In the genomic region with DNA sequence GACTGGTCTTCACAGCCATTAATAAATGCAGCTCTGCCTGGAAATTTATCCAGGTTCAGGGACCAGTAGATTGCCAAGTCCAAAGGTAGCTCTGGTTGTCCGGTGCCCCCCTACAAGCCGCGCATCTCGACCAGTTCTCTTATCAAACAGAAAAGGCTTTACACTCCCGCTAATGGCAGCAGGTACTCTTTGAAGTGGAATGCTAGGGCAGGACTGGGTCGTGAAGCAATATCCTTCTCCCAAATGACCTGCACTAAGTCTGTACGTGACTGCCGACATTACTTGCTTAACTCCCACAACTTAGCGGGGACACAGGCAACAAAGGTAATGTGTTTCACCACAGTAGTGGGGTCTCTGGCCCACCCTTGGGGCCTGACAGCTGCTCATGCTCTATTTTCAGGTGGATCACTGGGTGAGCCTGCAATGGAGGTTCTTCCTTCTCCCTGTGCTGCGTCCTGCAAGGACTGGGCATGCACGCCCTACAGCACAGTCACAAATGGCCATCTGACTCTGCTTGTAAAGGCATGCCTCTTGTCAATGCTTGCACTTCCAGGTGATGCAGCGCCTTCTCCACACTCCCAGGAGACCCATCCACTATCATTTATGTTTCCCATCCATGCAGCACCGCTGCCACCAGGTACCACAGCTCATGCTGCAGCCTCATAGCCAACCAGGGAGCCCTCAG, we compare ENCODE assay signal across 16 cellular contexts.
DNase-seq lines count a peak whose midpoint lies in the region; ATAC-seq and TF ChIP-seq lines count a peak whose summit lies in the region.
"Had no signal": no experiment of that assay in that cellular context is flagged by ENCODE, and none has a peak within 500 bp of the region (broad histone marks: within the 10 kb centered on the region; RNA-seq: fewer than 3 reads in every experiment).

No MANE protein-coding gene starts in this region.

- H3K4me2 ChIP-seq in neuronal stem cell (ENCODE audit: insufficient read depth, low read length, poor library complexity, severe bottlenecking) = no peak overlapping the region

- no peaks in the 10 kb centered on the region for H3K27me3 ChIP-seq in neuronal stem cell (ENCODE audit: control insufficient read depth in 3 of 3, insufficient read depth in 3 of 3, low read depth in 1 of 3, low read length in 3 of 3)

- peaks cover 0 to 11% of the 10 kb centered on the region in 2 donors for H3K9me3 ChIP-seq in neuronal stem cell (replicated peaks in 1 of 2; ENCODE audit: control insufficient read depth in 2 of 2, insufficient read depth in 1 of 2, low read depth in 1 of 2, low read length in 2 of 2)

- H3K9ac ChIP-seq in neuronal stem cell (ENCODE audit: low read depth, low read length, poor library complexity) = no peak overlapping the region

- H3K4me3 ChIP-seq in epithelial cell of esophagus (ENCODE audit: low read length) = no peak overlapping the region
- H3K4me3 ChIP-seq in neuronal stem cell (ENCODE audit: low read length in 2 of 2) = no peak overlapping the region

- no peak overlapping the region for H2AFZ ChIP-seq in neuronal stem cell (ENCODE audit: low read length)

- intact Hi-C loops in head of caudate nucleus (cut with DNase I) = no loop called here

- no peak overlapping the region for H3K14ac ChIP-seq in neuronal stem cell (ENCODE audit: low read length)

- H3K23ac ChIP-seq in neuronal stem cell (ENCODE audit: low read depth, low read length, poor library complexity) = peak overlapping the region; percentile 43

- no peak overlapping the region for H2AK5ac ChIP-seq in neuronal stem cell (ENCODE audit: low read depth, low read length)

- no peak overlapping the region for H4K91ac ChIP-seq in neuronal stem cell (ENCODE audit: low read depth, low read length, poor library complexity)

- no peaks in the 10 kb centered on the region for H3K79me1 ChIP-seq in neuronal stem cell (ENCODE audit: low read depth, low read length)

- peak; percentile 56 for DNase-seq in NCI-H2171 treated with DMSO at 0.1 percent for 48 hours (lab: John Stamatoyannopoulos, UW)
- DNase-seq in NCI-H2171 (lab: John Stamatoyannopoulos, UW) = no peak
- peak; percentile 9 for DNase-seq in SW480 (ENCODE audit: low spot score)
- DNase-seq in epithelial cell of esophagus (ENCODE audit: low read depth) = peak; percentile 66
- DNase-seq in neuronal stem cell (ENCODE audit: low spot score) = no peak
- no peak for DNase-seq in head of caudate nucleus
- DNase-seq: CD8-positive, alpha-beta T cell; DMS153; DMS79 treated with DMSO at 0.1 percent for 48 hours; EL; H7; Kasumi-1; KBM-7 had no signal

- WGBS in neuronal stem cell (ENCODE audit: extremely low coverage in 2 of 2, insufficient read length in 2 of 2, insufficient replicate concordance in 1 of 2), 2 donors = no CpG with 5 or more reads among the region's 13 CpGs

- peak overlapping the region; percentile 36 for H3K18ac ChIP-seq in neuronal stem cell (ENCODE audit: low read length)

- H3K36me3 ChIP-seq in neuronal stem cell (replicated peaks in 1 of 2; ENCODE audit: control insufficient read depth in 2 of 2, insufficient read depth in 2 of 2, low read length in 2 of 2) = no peaks in the 10 kb centered on the region

- peaks cover 0 to 2% of the 10 kb centered on the region in 2 donors for H3K4me1 ChIP-seq in neuronal stem cell (ENCODE audit: control insufficient read depth in 2 of 2, insufficient read depth in 1 of 2, low read depth in 1 of 2, low read length in 2 of 2)

- no peak for ATAC-seq in GM21529 (IDR thresholded peaks at IDR 0.05; ENCODE audit: unreplicated experiment)
- ATAC-seq in GM19324 (IDR thresholded peaks at IDR 0.05; ENCODE audit: low FRiP score, unreplicated experiment) = no peak
- ATAC-seq: CD8-positive, alpha-beta T cell had no signal

- H2BK12ac ChIP-seq in neuronal stem cell (ENCODE audit: low read length) = no peak overlapping the region

- peak overlapping the region; percentile 2 for H2BK5ac ChIP-seq in neuronal stem cell (ENCODE audit: low read length)

- peak overlapping the region; percentile 19 for H2BK120ac ChIP-seq in neuronal stem cell (ENCODE audit: low read depth, low read length)

- TF ChIP-seq CTCF in epithelial cell of esophagus (IDR thresholded peaks at IDR 0.05; ENCODE audit: insufficient read depth, low read depth, low read length, missing control alignments) = no peak

- H3K4ac ChIP-seq in neuronal stem cell (ENCODE audit: low read length) = no peak overlapping the region

- H4K8ac ChIP-seq in neuronal stem cell (ENCODE audit: low read depth, low read length) = no peak overlapping the region

- no peak overlapping the region for H3K27ac ChIP-seq in neuronal stem cell (replicated peaks; ENCODE audit: low read length)
- H3K27ac ChIP-seq: 22Rv1 had no signal

- H2BK15ac ChIP-seq in neuronal stem cell (ENCODE audit: low read length) = no peak overlapping the region

Comparison
In these comparisons a context has a peak if more than half of its experiments do, and no peak if none do; other contexts are left out.
1. DNase-seq: peak in NCI-H2171 treated with DMSO at 0.1 percent for 48 hours (single experiment), SW480 (single experiment) and epithelial cell of esophagus (single experiment); none in NCI-H2171 (single experiment), neuronal stem cell (single experiment) and head of caudate nucleus (0 of 42).